Comparison of ENCODE assay signal across 28 cellular contexts in the genomic region with DNA sequence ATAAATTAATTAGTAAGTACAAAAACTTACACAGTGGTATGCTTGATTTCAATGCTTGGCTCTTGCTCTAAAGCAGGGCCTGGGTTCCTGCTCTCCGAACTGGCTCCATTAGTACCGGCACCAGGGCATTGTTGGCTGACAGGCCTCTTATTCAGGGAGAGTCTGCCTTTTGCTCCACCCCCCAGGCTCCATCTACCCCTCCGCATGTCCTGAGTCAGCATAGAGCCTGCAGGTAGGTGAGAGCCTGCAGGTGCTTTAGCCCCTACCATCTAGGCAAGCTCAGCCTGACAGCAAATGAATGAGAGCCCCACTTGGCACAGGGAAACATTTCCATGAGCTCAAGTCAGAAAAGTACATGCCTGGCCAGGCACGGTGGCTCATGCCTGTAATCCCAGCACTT. TPM values are rescaled to one million over a fixed set of nuclear protein-coding genes. Genes with fewer than 3 reads are reported as not detected.
"Had no signal": no experiment of that assay in that cellular context is flagged by ENCODE, and none has a peak within 500 bp of the region (broad histone marks: within the 10 kb centered on the region; RNA-seq: fewer than 3 reads in every experiment).

No MANE protein-coding gene starts in this region.

- DNase-seq: activated CD4-positive, alpha-beta memory T cell treated with anti-CD3 and anti-CD28 coated beads, Interleukin-2, amount 10 ng/mL, durations not matched to agents 7 days and 5 days; activated CD4-positive, alpha-beta T cell treated with anti-CD3 and anti-CD28 coated beads for 1 hour; activated CD4-positive, alpha-beta T cell treated with anti-CD3 and anti-CD28 coated beads, Interleukin-2, amount 50 U/mL, for 1 hour; activated gamma-delta T cell treated with Interleukin-2 at 50 U/mL for 16 hours; activated naive CD4-positive, alpha-beta T cell treated with anti-CD3 and anti-CD28 coated beads, Interleukin-2, amount 10 ng/mL, durations not matched to agents 7 days and 5 days; activated naive CD8-positive, alpha-beta T cell treated with anti-CD3 and anti-CD28 coated beads for 36 hours; activated T-cell treated with anti-CD3 and anti-CD28 coated beads for 4 hours; activated T-cell treated with anti-CD3 and anti-CD28 coated beads, Interleukin-2, amount 50 U/mL, for 48 hours; brain microvascular endothelial cell; KBM-7; NCI-H1048; NCI-H146; NCI-H187 treated with DMSO at 0.1 percent for 48 hours; NCI-H2081 treated with DMSO at 0.1 percent for 48 hours; NCI-H446; NCI-H524; NCI-H774; NK-92 treated with Interleukin-12 subunit alpha and Interleukin-12 subunit beta, amount 100 ng/mL, for 24 hours; OCI-M1; SHP77 treated with DMSO at 0.1 percent for 48 hours had no signal

- H3K27ac ChIP-seq: brain microvascular endothelial cell, cardiac muscle cell had no signal

- H3K4me3 Mint-ChIP-seq: activated CD4-positive, alpha-beta memory T cell treated with anti-CD3 and anti-CD28 coated beads, Interleukin-2, amount 10 ng/mL, durations not matched to agents 7 days and 5 days; activated naive CD4-positive, alpha-beta T cell treated with anti-CD3 and anti-CD28 coated beads, Interleukin-2, amount 10 ng/mL, durations not matched to agents 7 days and 5 days; activated naive CD8-positive, alpha-beta T cell treated with anti-CD3 and anti-CD28 coated beads for 36 hours; activated T-helper 17 cell treated with anti-CD3 and anti-CD28 coated beads, Interleukin-2, amount 50 U/mL, for 72 hours; T-helper 1 cell treated with Interleukin-12 subunit alpha and Interleukin-12 subunit beta and Interleukin-4 antibody, amounts not matched to agents 30 μg/mL and 1 μg/mL, for 36 hours had no signal

- H3K9me3 Mint-ChIP-seq: activated CD4-positive, alpha-beta memory T cell treated with anti-CD3 and anti-CD28 coated beads, Interleukin-2, amount 10 ng/mL, durations not matched to agents 7 days and 5 days; activated naive CD4-positive, alpha-beta T cell treated with anti-CD3 and anti-CD28 coated beads, Interleukin-2, amount 10 ng/mL, durations not matched to agents 7 days and 5 days; activated naive CD8-positive, alpha-beta T cell treated with anti-CD3 and anti-CD28 coated beads for 36 hours; activated T-helper 17 cell treated with anti-CD3 and anti-CD28 coated beads, Interleukin-2, amount 50 U/mL, for 72 hours; T-helper 1 cell treated with Interleukin-12 subunit alpha and Interleukin-12 subunit beta and Interleukin-4 antibody, amounts not matched to agents 30 μg/mL and 1 μg/mL, for 36 hours had no signal

- H3K36me3 Mint-ChIP-seq: activated naive CD4-positive, alpha-beta T cell treated with anti-CD3 and anti-CD28 coated beads, Interleukin-2, amount 10 ng/mL, durations not matched to agents 7 days and 5 days; activated naive CD8-positive, alpha-beta T cell treated with anti-CD3 and anti-CD28 coated beads for 36 hours had no signal

- H3K36me3 ChIP-seq: brain microvascular endothelial cell, cardiac muscle cell had no signal

- H3K4me3 ChIP-seq: cardiac muscle cell had no signal

- ATAC-seq: activated T-helper 17 cell treated with anti-CD3 and anti-CD28 coated beads, Interleukin-2, amount 50 U/mL, for 72 hours; Panc1 had no signal

- H3K4me1 Mint-ChIP-seq: activated naive CD4-positive, alpha-beta T cell treated with anti-CD3 and anti-CD28 coated beads, Interleukin-2, amount 10 ng/mL, durations not matched to agents 7 days and 5 days had no signal

- H3K27me3 ChIP-seq: brain microvascular endothelial cell, cardiac muscle cell had no signal

- H3K27me3 Mint-ChIP-seq: activated naive CD8-positive, alpha-beta T cell treated with anti-CD3 and anti-CD28 coated beads for 36 hours; activated T-helper 17 cell treated with anti-CD3 and anti-CD28 coated beads, Interleukin-2, amount 50 U/mL, for 72 hours had no signal

- H3K27ac Mint-ChIP-seq: activated CD4-positive, alpha-beta memory T cell treated with anti-CD3 and anti-CD28 coated beads, Interleukin-2, amount 10 ng/mL, durations not matched to agents 7 days and 5 days; activated naive CD4-positive, alpha-beta T cell treated with anti-CD3 and anti-CD28 coated beads, Interleukin-2, amount 10 ng/mL, durations not matched to agents 7 days and 5 days; activated naive CD8-positive, alpha-beta T cell treated with anti-CD3 and anti-CD28 coated beads for 36 hours; activated T-helper 17 cell treated with anti-CD3 and anti-CD28 coated beads, Interleukin-2, amount 50 U/mL, for 72 hours; T-helper 1 cell treated with Interleukin-12 subunit alpha and Interleukin-12 subunit beta and Interleukin-4 antibody, amounts not matched to agents 30 μg/mL and 1 μg/mL, for 36 hours had no signal

RNA-seq across cellular contexts. Expression of gene CHRNG, which starts 58.8 kb away (rescaled TPM):
- total RNA-seq: activated CD4-positive, alpha-beta memory T cell treated with anti-CD3 and anti-CD28 coated beads, Interleukin-2, amount 10 ng/mL, durations not matched to agents 7 days and 5 days; activated CD8-positive, alpha-beta memory T cell treated with anti-CD3 and anti-CD28 coated beads for 36 hours; activated naive CD8-positive, alpha-beta T cell treated with anti-CD3 and anti-CD28 coated beads for 36 hours; activated T-helper 17 cell treated with anti-CD3 and anti-CD28 coated beads, Interleukin-2, amount 50 U/mL, for 72 hours; cardiac muscle cell; M059J; SK-MEL-5 had no signal
- polyA plus RNA-seq: adipose tissue had no signal
